24 cellular contexts compared by ENCODE assay signal in the genomic region with DNA sequence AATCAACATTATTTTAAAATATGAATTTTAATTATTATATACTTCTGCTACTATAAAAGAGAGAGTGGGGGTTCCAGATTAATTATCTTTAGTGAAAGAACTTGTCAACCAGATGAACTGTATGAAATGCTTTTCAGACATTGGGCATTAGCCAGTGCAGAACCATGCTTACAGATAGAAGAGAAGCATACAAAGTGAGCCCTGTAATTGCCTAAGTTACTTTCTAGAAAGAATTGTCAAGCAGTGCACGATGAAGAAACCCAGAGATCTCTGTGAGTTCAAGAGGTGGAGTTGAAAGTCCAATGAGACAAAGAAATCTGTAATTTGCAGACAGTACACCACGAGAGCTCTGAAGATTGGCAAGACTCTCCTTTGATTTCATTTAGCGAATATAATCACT.
DNase-seq lines count a peak whose midpoint lies in the region; ATAC-seq, FAIRE-seq and TF ChIP-seq lines count a peak whose summit lies in the region.
"Had no signal": no experiment of that assay in that cellular context is flagged by ENCODE, and none has a peak within 500 bp of the region (broad histone marks: within the 10 kb centered on the region; RNA-seq: fewer than 3 reads in every experiment).

No MANE protein-coding gene starts in this region.

- H3K9ac ChIP-seq in BLaER1 treated with 17β-estradiol and CSF1 and Interleukin-3, amounts not matched to agents 10 nM and 100 nM: no peak overlapping the region
- H3K9ac ChIP-seq in OCI-LY3 (ENCODE audit: low read length): peak overlapping the region; percentile 37; the same call in 1 of the 2 replicates
- no peak overlapping the region for H3K9ac ChIP-seq in keratinocyte (ENCODE audit: control insufficient read depth, extremely low read depth, insufficient read depth, low read length)
- H3K9ac ChIP-seq: GM23248 had no signal

- in situ Hi-C loops in transverse colon (cut with MboI; ENCODE audit: low pct_ligation_motif_present in 1 of 4, low pct_unique_long_range_greater_than_20kb in 1 of 4, low sequenced_read_pairs in 3 of 4): no loop called here

- H3K27ac ChIP-seq in BLaER1 treated with 17β-estradiol and CSF1 and Interleukin-3, amounts not matched to agents 10 nM and 100 nM: no peak overlapping the region
- H3K27ac ChIP-seq in OCI-LY3 (ENCODE audit: low read length) (peak overlapping the region; percentile 70), keratinocyte (ENCODE audit: control insufficient read depth, insufficient read depth, low read length) (no peak overlapping the region), transverse colon (no peak overlapping the region)
- H3K27ac ChIP-seq: GM23248 had no signal

- H3K9me1 ChIP-seq in keratinocyte (ENCODE audit: control insufficient read depth, extremely low read depth, insufficient read depth, low read length): no peaks in the 10 kb centered on the region

- H3K27ac Mint-ChIP-seq in stimulated activated naive CD8-positive, alpha-beta T cell treated with anti-CD3 and anti-CD28 coated beads, Interleukin-15, amount 100 ng/mL, for 72 hours: no peak overlapping the region
- H3K27ac Mint-ChIP-seq: B cell; CD4-positive, CD25-positive, alpha-beta regulatory T cell; CD8-positive, alpha-beta memory T cell; HFFc6; IgD-negative memory B cell had no signal

- peak overlapping the region in 8 of 11 experiments; percentile 3 to 54 (median 12); a peak in 13 of 22 replicates for H3K4me2 ChIP-seq in BLaER1 treated with 17β-estradiol and CSF1 and Interleukin-3, amounts not matched to agents 10 nM and 100 nM
- H3K4me2 ChIP-seq in OCI-LY3 (ENCODE audit: low read length): peak overlapping the region; percentile 88
- H3K4me2 ChIP-seq in keratinocyte (ENCODE audit: control insufficient read depth, extremely low read depth, insufficient read depth, low read depth, low read length): peak overlapping the region; percentile 16

- 48 to 51% methylated on average over 3 of the region's 3 CpGs for WGBS in transverse colon (ENCODE audit: low coverage in 1 of 2), 2 donors

- no peak overlapping the region for H3K4me3 Mint-ChIP-seq in stimulated activated naive CD8-positive, alpha-beta T cell treated with anti-CD3 and anti-CD28 coated beads, Interleukin-15, amount 100 ng/mL, for 72 hours
- H3K4me3 Mint-ChIP-seq: B cell; CD4-positive, CD25-positive, alpha-beta regulatory T cell; CD8-positive, alpha-beta memory T cell; HFFc6; IgD-negative memory B cell had no signal

- TF ChIP-seq POLR2A in transverse colon (IDR thresholded peaks at IDR 0.05): no peak

- H3K79me2 ChIP-seq in OCI-LY3 (ENCODE audit: low read length) (no peaks in the 10 kb centered on the region), keratinocyte (ENCODE audit: control insufficient read depth, insufficient read depth, low read length) (no peaks in the 10 kb centered on the region)

- H3K4me1 ChIP-seq in BLaER1 treated with 17β-estradiol and CSF1 and Interleukin-3, amounts not matched to agents 10 nM and 100 nM: peaks cover 0 to 7% (median 3%) of the 10 kb centered on the region in 10 experiments; a peak in 8 of 20 replicates
- H3K4me1 ChIP-seq in OCI-LY3 (ENCODE audit: low read length): peaks cover 31% of the 10 kb centered on the region
- H3K4me1 ChIP-seq in keratinocyte (ENCODE audit: control insufficient read depth, extremely low read depth, insufficient read depth, low read length): no peaks in the 10 kb centered on the region
- no peaks in the 10 kb centered on the region for H3K4me1 ChIP-seq in transverse colon

- H3K4me1 Mint-ChIP-seq in stimulated activated naive CD8-positive, alpha-beta T cell treated with anti-CD3 and anti-CD28 coated beads, Interleukin-15, amount 100 ng/mL, for 72 hours: no peaks in the 10 kb centered on the region
- H3K4me1 Mint-ChIP-seq: B cell; CD4-positive, CD25-positive, alpha-beta regulatory T cell; CD8-positive, alpha-beta memory T cell; IgD-negative memory B cell had no signal

- no peak for TF ChIP-seq EP300 in transverse colon (IDR thresholded peaks at IDR 0.05; ENCODE audit: low read depth)

- FAIRE-seq in keratinocyte (lab: Jason Lieb, UNC): no peak
- FAIRE-seq: GM12878, HepG2, HTR-8/SVneo had no signal

- dilution Hi-C loops in keratinocyte (cut with MboI; ENCODE audit: extremely low pct_ligation_motif_present, low sequenced_read_pairs): no loop called here

- DNase-seq in keratinocyte (ENCODE audit: low read depth, low spot score) (no peak), transverse colon (no peak), T-helper 1 cell (no peak)
- no peak for DNase-seq in stimulated activated naive CD8-positive, alpha-beta T cell treated with anti-CD3 and anti-CD28 coated beads, Interleukin-15, amount 100 ng/mL, for 72 hours
- DNase-seq: C1 segment of cervical spinal cord; CD4-positive, CD25-positive, alpha-beta regulatory T cell; CD8-positive, alpha-beta memory T cell; COR-L47; DMS 273 treated with DMSO at 0.1 percent for 48 hours; DND-41; EL; GM23248; H7; HFFc6 had no signal

- no peaks in the 10 kb centered on the region for H3K9me3 ChIP-seq in BLaER1 treated with 17β-estradiol and CSF1 and Interleukin-3, amounts not matched to agents 10 nM and 100 nM (replicated peaks in 1 of 11)
- H3K9me3 ChIP-seq in OCI-LY3 (ENCODE audit: insufficient read depth, low read length): no peaks in the 10 kb centered on the region
- no peaks in the 10 kb centered on the region for H3K9me3 ChIP-seq in keratinocyte (ENCODE audit: control insufficient read depth, low read depth, low read length)
- H3K9me3 ChIP-seq in transverse colon: peaks cover 0 to 4% of the 10 kb centered on the region in 2 donors

- no peak for TF ChIP-seq CTCF in OCI-LY3 (IDR thresholded peaks at IDR 0.05; ENCODE audit: low read depth, low read length)
- TF ChIP-seq CTCF in keratinocyte (optimal IDR thresholded peaks at IDR 0.05 in 1 of 3, IDR thresholded peaks at IDR 0.05 in 1 of 3, conservative IDR thresholded peaks at IDR 0.05 in 1 of 3; ENCODE audit: extremely low read depth in 1 of 3, insufficient read depth in 2 of 3, low read length in 3 of 3): no peak
- TF ChIP-seq CTCF in transverse colon (IDR thresholded peaks at IDR 0.05): no peak

- intact Hi-C loops in transverse colon (cut with DNase I; ENCODE audit: low total_unique reads): no loop called here

- no peaks in the 10 kb centered on the region for H3K27me3 ChIP-seq in BLaER1 treated with 17β-estradiol and CSF1 and Interleukin-3, amounts not matched to agents 10 nM and 100 nM
- no peaks in the 10 kb centered on the region for H3K27me3 ChIP-seq in OCI-LY3 (ENCODE audit: low read depth, low read length)
- H3K27me3 ChIP-seq in keratinocyte (ENCODE audit: control insufficient read depth, extremely low read depth, insufficient read depth, low read length): no peaks in the 10 kb centered on the region
- no peaks in the 10 kb centered on the region for H3K27me3 ChIP-seq in transverse colon

- no peaks in the 10 kb centered on the region for H3K27me3 Mint-ChIP-seq in stimulated activated naive CD8-positive, alpha-beta T cell treated with anti-CD3 and anti-CD28 coated beads, Interleukin-15, amount 100 ng/mL, for 72 hours
- H3K27me3 Mint-ChIP-seq: B cell; CD4-positive, CD25-positive, alpha-beta regulatory T cell; CD8-positive, alpha-beta memory T cell; IgD-negative memory B cell had no signal

- H3K9me3 Mint-ChIP-seq in stimulated activated naive CD8-positive, alpha-beta T cell treated with anti-CD3 and anti-CD28 coated beads, Interleukin-15, amount 100 ng/mL, for 72 hours: peaks cover 0 to 10% of the 10 kb centered on the region in 2 donors

- no peak overlapping the region for H3K4me3 ChIP-seq in BLaER1 treated with 17β-estradiol and CSF1 and Interleukin-3, amounts not matched to agents 10 nM and 100 nM
- H3K4me3 ChIP-seq in OCI-LY3 (ENCODE audit: low read length) (peak overlapping the region; percentile 68), keratinocyte (ENCODE audit: control insufficient read depth in 2 of 3, extremely low read depth in 1 of 3, insufficient read depth in 2 of 3, low read depth in 1 of 3, low read length in 3 of 3) (no peak overlapping the region), transverse colon (no peak overlapping the region)
- H3K4me3 ChIP-seq: GM12878, GM23248 had no signal

- H2AFZ ChIP-seq in OCI-LY3 (ENCODE audit: low read depth, low read length) (peak overlapping the region; percentile 16; the same call in 1 of the 2 replicates), keratinocyte (ENCODE audit: control insufficient read depth, low read length) (peak overlapping the region; percentile 70)
- H2AFZ ChIP-seq: GM23248 had no signal

- no peaks in the 10 kb centered on the region for H3K36me3 ChIP-seq in BLaER1 treated with 17β-estradiol and CSF1 and Interleukin-3, amounts not matched to agents 10 nM and 100 nM
- H3K36me3 ChIP-seq in OCI-LY3 (replicated peaks; ENCODE audit: low read depth, low read length) (no peaks in the 10 kb centered on the region), keratinocyte (ENCODE audit: control insufficient read depth in 2 of 2, extremely low read depth in 1 of 2, insufficient read depth in 2 of 2, low read length in 2 of 2) (no peaks in the 10 kb centered on the region), transverse colon (no peaks in the 10 kb centered on the region)

- ATAC-seq in HG03432 (IDR thresholded peaks at IDR 0.05; ENCODE audit: unreplicated experiment) (peak; percentile 13), GM21367 (IDR thresholded peaks at IDR 0.05; ENCODE audit: unreplicated experiment) (no peak)
- no peak for ATAC-seq in stimulated activated naive CD8-positive, alpha-beta T cell treated with anti-CD3 and anti-CD28 coated beads, Interleukin-15, amount 100 ng/mL, for 72 hours
- ATAC-seq: HCT116, HepG2 had no signal

- H4K20me1 ChIP-seq in BLaER1 treated with 17β-estradiol and CSF1 and Interleukin-3, amounts not matched to agents 10 nM and 100 nM: no peaks in the 10 kb centered on the region
- H4K20me1 ChIP-seq in OCI-LY3 (ENCODE audit: insufficient read depth, low read length): no peaks in the 10 kb centered on the region
- no peaks in the 10 kb centered on the region for H4K20me1 ChIP-seq in keratinocyte (ENCODE audit: control insufficient read depth, extremely low read depth, insufficient read depth, low read length)

Comparison
In these comparisons a context has a peak if more than half of its experiments do, and no peak if none do; other contexts are left out.
1. H3K4me2 ChIP-seq: peak in every context shown above with its lines; median percentile 88 in OCI-LY3; 16 in keratinocyte; 12 in BLaER1 treated with 17β-estradiol and CSF1 and Interleukin-3, amounts not matched to agents 10 nM and 100 nM.